ENCODE assay signal across 13 cellular contexts in the genomic region with DNA sequence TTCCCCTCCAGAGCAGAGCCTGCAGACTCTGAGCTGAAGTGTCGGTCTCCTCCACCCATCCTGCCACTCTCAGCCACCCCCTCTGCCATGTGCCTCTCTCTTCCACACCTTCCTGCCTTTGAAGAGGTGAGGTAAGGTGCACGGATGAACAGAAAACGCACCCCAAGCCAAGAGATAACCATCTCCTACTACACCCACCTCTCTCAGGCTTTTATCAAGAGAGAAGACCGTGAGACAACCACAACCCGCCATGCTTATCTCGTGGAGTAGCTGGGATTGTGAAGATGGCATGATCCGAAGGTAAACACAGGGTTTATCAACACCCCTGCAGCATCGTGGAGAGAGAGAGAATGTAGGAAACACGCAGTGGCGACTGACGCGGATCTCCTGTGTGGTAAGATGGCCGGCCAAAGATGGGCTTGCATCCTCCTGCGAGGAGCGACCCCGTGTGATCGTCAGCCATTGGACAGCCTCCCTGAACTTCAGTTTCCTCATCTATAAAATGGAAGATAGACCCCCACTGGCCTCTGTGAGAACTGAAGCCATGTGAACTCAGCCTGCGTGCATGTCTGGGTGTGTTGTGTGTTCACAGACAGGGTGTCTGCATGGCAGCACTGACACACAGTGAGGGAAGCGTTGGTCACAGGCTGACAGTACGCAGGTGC.
A peak's percentile ranks its signal among the peaks of the same experiment; 100 is the strongest.
DNase-seq lines count a peak whose midpoint lies in the region; ATAC-seq and TF ChIP-seq lines count a peak whose summit lies in the region.
"Had no signal": no experiment of that assay in that cellular context is flagged by ENCODE, and none has a peak within 500 bp of the region (broad histone marks: within the 10 kb centered on the region; RNA-seq: fewer than 3 reads in every experiment).

No MANE protein-coding gene starts in this region.

- no peak overlapping the region for H3K27ac ChIP-seq in brain microvascular endothelial cell
- H3K27ac ChIP-seq in suprapubic skin: no peak overlapping the region

- DNase-seq in activated CD8-positive, alpha-beta memory T cell treated with anti-CD3 and anti-CD28 coated beads, Interleukin-2, amount 50 U/mL, for 4 hours: peak; percentile 35
- DNase-seq in brain microvascular endothelial cell (no peak), suprapubic skin (ENCODE audit: low spot score in 2 of 2) (no peak), NOMO-1 treated with DMSO at 0.1 percent for 48 hours (lab: John Stamatoyannopoulos, UW; ENCODE audit: unreplicated experiment) (no peak), NCI-H524 treated with DMSO at 0.1 percent for 48 hours (lab: John Stamatoyannopoulos, UW) (no peak)
- peak; percentile 33 for DNase-seq in stimulated activated CD8-positive, alpha-beta memory T cell treated with anti-CD3 and anti-CD28 coated beads, Interleukin-4, amount 100 ng/mL, for 48 hours
- DNase-seq: BE2C, DND-41, NCI-H1105, NCI-H2227 treated with DMSO at 0.1 percent for 48 hours, PC-3 had no signal

- peaks cover 10% of the 10 kb centered on the region for H3K4me1 Mint-ChIP-seq in T-helper 1 cell treated with Interleukin-12 subunit alpha and Interleukin-12 subunit beta and Interleukin-4 antibody, amounts not matched to agents 30 μg/mL and 1 μg/mL, for 36 hours (ENCODE audit: low read depth)

- TF ChIP-seq CTCF in brain microvascular endothelial cell (IDR thresholded peaks at IDR 0.05; ENCODE audit: low read depth, low read length, missing control alignments): peak; percentile 3
- no peak for TF ChIP-seq CTCF in suprapubic skin (IDR thresholded peaks at IDR 0.05)

- no peaks in the 10 kb centered on the region for H3K36me3 Mint-ChIP-seq in T-helper 1 cell treated with Interleukin-12 subunit alpha and Interleukin-12 subunit beta and Interleukin-4 antibody, amounts not matched to agents 30 μg/mL and 1 μg/mL, for 36 hours (ENCODE audit: low read depth)

- H3K27me3 ChIP-seq in brain microvascular endothelial cell (replicated peaks): no peaks in the 10 kb centered on the region
- H3K27me3 ChIP-seq in suprapubic skin: no peaks in the 10 kb centered on the region
- H3K27me3 ChIP-seq: BE2C had no signal

- no peak for TF ChIP-seq EP300 in suprapubic skin (IDR thresholded peaks at IDR 0.05)

- no peaks in the 10 kb centered on the region for H3K4me1 ChIP-seq in suprapubic skin
- H3K4me1 ChIP-seq: BE2C had no signal

- H3K27ac Mint-ChIP-seq in T-helper 1 cell treated with Interleukin-12 subunit alpha and Interleukin-12 subunit beta and Interleukin-4 antibody, amounts not matched to agents 30 μg/mL and 1 μg/mL, for 36 hours: no peak overlapping the region

- H3K36me3 ChIP-seq in brain microvascular endothelial cell (replicated peaks) (peaks cover 3% of the 10 kb centered on the region), suprapubic skin (peaks cover 28% of the 10 kb centered on the region)
- H3K36me3 ChIP-seq: BE2C had no signal

- no peak for ATAC-seq in HG03025 (IDR thresholded peaks at IDR 0.05; ENCODE audit: low FRiP score, unreplicated experiment)
- ATAC-seq: PC-3 had no signal

- H3K9me3 Mint-ChIP-seq in T-helper 1 cell treated with Interleukin-12 subunit alpha and Interleukin-12 subunit beta and Interleukin-4 antibody, amounts not matched to agents 30 μg/mL and 1 μg/mL, for 36 hours: no peaks in the 10 kb centered on the region

- H3K9me3 ChIP-seq in suprapubic skin: no peaks in the 10 kb centered on the region
- H3K9me3 ChIP-seq: BE2C had no signal

- H3K4me3 ChIP-seq in brain microvascular endothelial cell (ENCODE audit: low read depth, low read length) (no peak overlapping the region), suprapubic skin (no peak overlapping the region)

- H3K27me3 Mint-ChIP-seq in T-helper 1 cell treated with Interleukin-12 subunit alpha and Interleukin-12 subunit beta and Interleukin-4 antibody, amounts not matched to agents 30 μg/mL and 1 μg/mL, for 36 hours (ENCODE audit: low read depth): no peaks in the 10 kb centered on the region

- in situ Hi-C loops in brain microvascular endothelial cell (cut with HindIII; ENCODE audit: low pct_ligation_motif_present, low sequenced_read_pairs): no loop called here

- 94% methylated on average over 20 of the region's 20 CpGs for WGBS in suprapubic skin

- no peak for TF ChIP-seq POLR2A in suprapubic skin (IDR thresholded peaks at IDR 0.05)

- H3K4me3 Mint-ChIP-seq in T-helper 1 cell treated with Interleukin-12 subunit alpha and Interleukin-12 subunit beta and Interleukin-4 antibody, amounts not matched to agents 30 μg/mL and 1 μg/mL, for 36 hours: peak overlapping the region; percentile 26

Comparison
In these comparisons a context has a peak if more than half of its experiments do, and no peak if none do; other contexts are left out.
1. DNase-seq: peak in activated CD8-positive, alpha-beta memory T cell treated with anti-CD3 and anti-CD28 coated beads, Interleukin-2, amount 50 U/mL, for 4 hours (single experiment) and stimulated activated CD8-positive, alpha-beta memory T cell treated with anti-CD3 and anti-CD28 coated beads, Interleukin-4, amount 100 ng/mL, for 48 hours (single experiment); none in brain microvascular endothelial cell (single experiment), suprapubic skin (0 of 2), NOMO-1 treated with DMSO at 0.1 percent for 48 hours (single experiment) and NCI-H524 treated with DMSO at 0.1 percent for 48 hours (single experiment).